9 cellular contexts compared by ENCODE assay signal in the genomic region with DNA sequence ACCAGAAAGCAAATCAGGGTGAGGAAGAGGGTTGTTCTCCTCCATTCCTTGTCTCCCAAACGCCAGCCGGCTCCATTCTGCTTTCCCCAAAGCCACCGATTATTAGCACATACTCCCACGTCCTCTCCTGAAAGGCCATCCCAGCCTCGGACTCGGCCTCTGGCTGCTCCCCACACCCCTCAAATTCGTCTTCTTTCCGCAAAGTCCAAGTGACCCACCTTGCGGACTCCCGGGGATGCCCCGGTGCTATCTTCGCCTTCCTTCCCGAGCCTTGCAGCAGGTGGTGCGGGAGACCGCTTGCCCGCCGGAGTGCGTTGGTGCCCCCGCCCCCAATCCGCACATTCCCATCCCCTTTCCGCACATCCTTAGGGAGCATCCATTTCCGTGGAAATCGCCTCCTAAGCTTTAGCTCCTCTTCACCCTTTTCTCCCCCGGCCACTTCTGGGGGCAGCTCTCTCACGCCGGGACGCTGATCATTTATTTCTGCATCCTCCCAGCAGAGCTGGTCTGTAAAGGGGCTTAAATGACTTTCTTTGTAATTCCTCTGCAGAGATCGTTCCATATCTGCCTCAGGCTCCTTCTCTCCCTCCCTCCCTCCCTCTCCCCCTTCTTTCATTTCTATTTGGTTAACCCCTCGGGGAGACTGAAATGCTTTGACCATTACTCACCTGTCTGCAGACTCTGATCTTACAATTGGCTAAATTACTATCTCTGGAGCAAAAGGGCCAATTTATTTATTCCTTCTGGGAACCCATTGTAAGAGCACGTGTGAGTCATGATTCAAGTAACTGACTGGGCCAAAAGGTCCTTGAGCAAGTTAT. TPM values are rescaled to one million over a fixed set of nuclear protein-coding genes. Genes with fewer than 3 reads are reported as not detected.
DNase-seq lines count a peak whose midpoint lies in the region; ATAC-seq and TF ChIP-seq lines count a peak whose summit lies in the region.
"Had no signal": no experiment of that assay in that cellular context is flagged by ENCODE, and none has a peak within 500 bp of the region (broad histone marks: within the 10 kb centered on the region; RNA-seq: fewer than 3 reads in every experiment).

No MANE protein-coding gene starts in this region.

- no peaks in the 10 kb centered on the region for H3K9me3 Mint-ChIP-seq in memory B cell

- peaks cover 18% of the 10 kb centered on the region for H3K27me3 Mint-ChIP-seq in memory B cell

- TF ChIP-seq CTCF in heart left ventricle (IDR thresholded peaks at IDR 0.05): no peak
- TF ChIP-seq CTCF in choroid plexus epithelial cell (conservative IDR thresholded peaks at IDR 0.05; ENCODE audit: low read depth, low read length): no peak
- no peak for TF ChIP-seq CTCF in uterus (IDR thresholded peaks at IDR 0.05)

- H3K4me3 ChIP-seq in heart left ventricle (peak overlapping the region; percentile 5 to 63 (median 52)), choroid plexus epithelial cell (ENCODE audit: low read depth, low read length) (peak overlapping the region; percentile 50), uterus (peak overlapping the region; percentile 23)
- H3K4me3 ChIP-seq in effector memory CD4-positive, alpha-beta T cell (ENCODE audit: insufficient read depth, low read depth, low read length, poor library complexity, severe bottlenecking): no peak overlapping the region

- no peak for TF ChIP-seq POLR2A in heart left ventricle (IDR thresholded peaks at IDR 0.05)
- no peak for TF ChIP-seq POLR2A in uterus (IDR thresholded peaks at IDR 0.05)

- H3K27ac ChIP-seq in heart left ventricle: no peak overlapping the region
- no peak overlapping the region for H3K27ac ChIP-seq in uterus
- H3K27ac ChIP-seq in effector memory CD4-positive, alpha-beta T cell (ENCODE audit: insufficient read depth, low read length, poor library complexity, severe bottlenecking): no peak overlapping the region

- H3K27ac Mint-ChIP-seq in memory B cell: no peak overlapping the region

- H3K4me1 ChIP-seq in heart left ventricle (peaks cover 0 to 33% (median 17%) of the 10 kb centered on the region in 12 donors), uterus (peaks cover 0 to 28% of the 10 kb centered on the region in 2 donors)
- no peaks in the 10 kb centered on the region for H3K4me1 ChIP-seq in effector memory CD4-positive, alpha-beta T cell (ENCODE audit: control insufficient read depth, insufficient read depth, low read length, poor library complexity, severe bottlenecking)

- H3K4me1 Mint-ChIP-seq in memory B cell: peaks cover 5% of the 10 kb centered on the region

- H3K36me3 Mint-ChIP-seq in memory B cell: peaks cover 3% of the 10 kb centered on the region

- peak overlapping the region; percentile 61 for H3K4me3 Mint-ChIP-seq in memory B cell

- intact Hi-C loops in heart left ventricle (cut with DNase I) (loop anchor here in 1 of 10 donors (10.0 kb wide), 1 partner anchor 1174 kb away; no protein-coding TSS in a partner anchor), Right ventricle myocardium inferior (cut with DNase I) (no loop called here), uterus (cut with DNase I; ENCODE audit: low total_unique reads) (no loop called here)

- ATAC-seq in heart left ventricle (peak in 3 of 4 donors; percentile 8 to 34 (median 24)), Right ventricle myocardium inferior (no peak), memory B cell (ENCODE audit: low read depth) (no peak), GM18870 (IDR thresholded peaks at IDR 0.05; ENCODE audit: unreplicated experiment) (no peak)

- H3K36me3 ChIP-seq in heart left ventricle (no peaks in the 10 kb centered on the region), uterus (no peaks in the 10 kb centered on the region)
- no peaks in the 10 kb centered on the region for H3K36me3 ChIP-seq in effector memory CD4-positive, alpha-beta T cell (ENCODE audit: control insufficient read depth, insufficient read depth, low read length)

- DNase-seq in heart left ventricle (no peak), Right ventricle myocardium inferior (ENCODE audit: missing footprints) (no peak), choroid plexus epithelial cell (ENCODE audit: low read depth) (peak; percentile 87), memory B cell (ENCODE audit: low spot score in 2 of 2) (no peak), uterus (no peak), DMS153 (lab: John Stamatoyannopoulos, UW) (no peak)
- DNase-seq in effector memory CD4-positive, alpha-beta T cell: no peak
- DNase-seq: NCI-H2107 had no signal

- H3K27me3 ChIP-seq in heart left ventricle (peaks cover 15 to 58% (median 43%) of the 10 kb centered on the region in 9 donors), uterus (peaks cover 10 to 15% of the 10 kb centered on the region in 2 donors)
- no peaks in the 10 kb centered on the region for H3K27me3 ChIP-seq in effector memory CD4-positive, alpha-beta T cell (replicated peaks; ENCODE audit: control insufficient read depth, insufficient read depth, low read length, poor library complexity, severe bottlenecking)

- 19 to 30% (median 27%) methylated on average over 30 of the region's 30 CpGs for WGBS in heart left ventricle, 4 donors

- H3K9me3 ChIP-seq in heart left ventricle: no peaks in the 10 kb centered on the region
- H3K9me3 ChIP-seq in uterus: no peaks in the 10 kb centered on the region
- no peaks in the 10 kb centered on the region for H3K9me3 ChIP-seq in effector memory CD4-positive, alpha-beta T cell (ENCODE audit: control insufficient read depth, low read length)

RNA-seq across cellular contexts. Expression of gene LYPD1, which starts 1.2 kb away (rescaled TPM):
- total RNA-seq in heart left ventricle (1 to 10 TPM in 1 of 9 donors, under 1 TPM in 5, not detected in 3; 0.22 to 1.8 (median 0.39) TPM), Right ventricle myocardium inferior (not detected), uterus (1 to 10 TPM in 1 of 4 donors, under 1 TPM in 1, not detected in 2; 0.55 to 7.1 TPM)
- under 1 TPM; 0.15 to 0.33 TPM for polyA plus RNA-seq in heart left ventricle

Comparison
In these comparisons a context has a peak if more than half of its experiments do, and no peak if none do; other contexts are left out.
1. ATAC-seq: peak in heart left ventricle (3 of 4); none in Right ventricle myocardium inferior (single experiment), memory B cell (single experiment) and GM18870 (single experiment).